ENCODE assay signal across 8 cellular contexts in the genomic region with DNA sequence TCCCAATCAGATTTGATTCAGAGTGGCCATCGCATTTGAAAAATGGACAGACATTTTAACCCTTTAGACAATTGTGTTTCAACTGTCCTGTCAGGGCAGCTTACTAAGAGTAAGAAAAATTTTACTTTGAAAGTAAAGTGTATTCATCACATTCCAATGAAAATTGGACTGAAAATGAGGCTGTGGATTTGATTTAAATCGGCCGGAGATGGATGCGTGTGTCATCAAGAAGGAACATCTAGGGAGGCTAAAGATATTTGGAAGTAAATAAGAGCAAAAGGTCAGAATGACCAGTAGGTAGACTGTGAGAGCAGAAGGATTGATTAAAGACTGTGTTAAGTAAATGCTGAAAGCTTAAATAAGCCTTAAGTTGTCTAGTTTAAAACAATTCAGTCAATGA. TPM values are rescaled to one million over a fixed set of nuclear protein-coding genes. Genes with fewer than 3 reads are reported as not detected.
DNase-seq lines count a peak whose midpoint lies in the region; ATAC-seq and TF ChIP-seq lines count a peak whose summit lies in the region.

No MANE protein-coding gene starts in this region.

- POLR2A ChIA-PET in activated CD4-positive, alpha-beta T cell treated with anti-CD3 and anti-CD28 coated beads for 36 hours (lab: Charles Lee) = no interaction called here

- peak overlapping the region; percentile 80 for H3K4me3 Mint-ChIP-seq in activated CD4-positive, alpha-beta T cell treated with anti-CD3 and anti-CD28 coated beads for 36 hours
- H3K4me3 Mint-ChIP-seq in T-helper 17 cell = peak overlapping the region; percentile 93

- TF ChIP-seq POLR2A in erythroblast (IDR thresholded peaks at IDR 0.05; ENCODE audit: low read length) = no peak

- H3K4me1 Mint-ChIP-seq in activated CD4-positive, alpha-beta T cell treated with anti-CD3 and anti-CD28 coated beads for 36 hours = peaks cover 31% of the 10 kb centered on the region
- H3K4me1 Mint-ChIP-seq in T-helper 17 cell = peaks cover 33% of the 10 kb centered on the region

- H3K9me3 ChIP-seq in T-helper 17 cell (ENCODE audit: control insufficient read depth, low read length, poor library complexity, severe bottlenecking) = peaks cover 5% of the 10 kb centered on the region
- H3K9me3 ChIP-seq in smooth muscle cell (replicated peaks; ENCODE audit: low read depth) = no peaks in the 10 kb centered on the region

- CTCF ChIA-PET in activated CD4-positive, alpha-beta T cell treated with anti-CD3 and anti-CD28 coated beads for 36 hours (lab: Charles Lee) = interaction anchor here (0.6 to 1.1 kb wide), 2 partner anchors 15 to 88 kb away, joined by 3 to 5 read pairs; no protein-coding TSS in a partner anchor

- peak overlapping the region; percentile 25 for H3K27ac Mint-ChIP-seq in activated CD4-positive, alpha-beta T cell treated with anti-CD3 and anti-CD28 coated beads for 36 hours
- H3K27ac Mint-ChIP-seq in T-helper 17 cell = peak overlapping the region; percentile 95

- H4K20me1 ChIP-seq in smooth muscle cell (ENCODE audit: low read depth) = peaks cover 40% of the 10 kb centered on the region

- peak overlapping the region; percentile 76 for H3K4me3 ChIP-seq in smooth muscle cell

- H3K4me2 ChIP-seq in smooth muscle cell = peak overlapping the region; percentile 94

- peaks cover 55% of the 10 kb centered on the region for H3K79me2 ChIP-seq in smooth muscle cell (ENCODE audit: low read depth)

- ATAC-seq in activated CD4-positive, alpha-beta T cell treated with anti-CD3 and anti-CD28 coated beads for 36 hours = no peak
- ATAC-seq in T-helper 17 cell (no peak), HG02870 (IDR thresholded peaks at IDR 0.05; ENCODE audit: unreplicated experiment) (no peak), HG03135 (IDR thresholded peaks at IDR 0.05; ENCODE audit: unreplicated experiment) (no peak)

- H3K36me3 Mint-ChIP-seq in activated CD4-positive, alpha-beta T cell treated with anti-CD3 and anti-CD28 coated beads for 36 hours (ENCODE audit: low read depth) = peaks cover 12% of the 10 kb centered on the region
- H3K36me3 Mint-ChIP-seq in T-helper 17 cell (ENCODE audit: low read depth) = no peaks in the 10 kb centered on the region

- H3K9ac ChIP-seq in smooth muscle cell (ENCODE audit: low read depth) = peak overlapping the region; percentile 16

- H3K9me3 Mint-ChIP-seq in activated CD4-positive, alpha-beta T cell treated with anti-CD3 and anti-CD28 coated beads for 36 hours (ENCODE audit: low read depth) = peaks cover 2% of the 10 kb centered on the region

- DNase-seq in activated CD4-positive, alpha-beta T cell treated with anti-CD3 and anti-CD28 coated beads for 36 hours = no peak
- DNase-seq in activated CD4-positive, alpha-beta T cell treated with anti-CD3 and anti-CD28 coated beads for 4 hours = no peak
- no peak for DNase-seq in T-helper 17 cell
- peak; percentile 8 to 36 for DNase-seq in erythroblast (lab: John Stamatoyannopoulos, UW)
- DNase-seq in smooth muscle cell (lab: John Stamatoyannopoulos, UW; ENCODE audit: unreplicated experiment) = no peak
- no peak for DNase-seq in cerebellar nuclear complex (lab: John Stamatoyannopoulos, UW)

- H3K36me3 ChIP-seq in smooth muscle cell (ENCODE audit: low read depth) = no peaks in the 10 kb centered on the region

- H3F3A ChIP-seq in smooth muscle cell (ENCODE audit: low read depth) = no peaks in the 10 kb centered on the region

- H3K27me3 ChIP-seq in smooth muscle cell (ENCODE audit: low read depth) = no peaks in the 10 kb centered on the region

- H3K27me3 Mint-ChIP-seq in activated CD4-positive, alpha-beta T cell treated with anti-CD3 and anti-CD28 coated beads for 36 hours = no peaks in the 10 kb centered on the region
- H3K27me3 Mint-ChIP-seq in T-helper 17 cell = no peaks in the 10 kb centered on the region

- no peak overlapping the region for H2AFZ ChIP-seq in smooth muscle cell (ENCODE audit: low read depth)

- H3K27ac ChIP-seq in smooth muscle cell (ENCODE audit: low read depth) = no peak overlapping the region

- WGBS in smooth muscle cell (ENCODE audit: low lambda C conversion rate) = 83% methylated on average over 4 of the region's 4 CpGs

- TF ChIP-seq CTCF in smooth muscle cell (IDR thresholded peaks at IDR 0.05; ENCODE audit: borderline replicate concordance, insufficient read depth, poor library complexity, severe bottlenecking) = no peak

- intact Hi-C loops in activated CD4-positive, alpha-beta T cell treated with anti-CD3 and anti-CD28 coated beads for 36 hours (cut with DNase I, micrococcal nuclease) = loop anchor here in 1 of 2 experiments (2.0 to 5.0 kb wide), 3 partner anchors 95 to 301 kb away; a partner anchor contains a TSS

- peaks cover 6% of the 10 kb centered on the region for H3K4me1 ChIP-seq in smooth muscle cell (ENCODE audit: low read depth)

RNA-seq across cellular contexts. Expression of a gene that starts 1.5 kb away (rescaled TPM):
- total RNA-seq in activated CD4-positive, alpha-beta T cell treated with anti-CD3 and anti-CD28 coated beads for 36 hours = 10 to 100 TPM; 29.9 to 50.2 TPM
- 10 to 100 TPM; 33.4 to 33.6 TPM for total RNA-seq in T-helper 17 cell
- total RNA-seq in smooth muscle cell = 24.7 and 25.1 TPM in 2 replicates
- 19.0 and 22.5 TPM in 2 replicates for polyA plus RNA-seq in smooth muscle cell

Comparison
In these comparisons a context has a peak if more than half of its experiments do, and no peak if none do; other contexts are left out.
1. DNase-seq: peak in erythroblast (2 of 2); none in activated CD4-positive, alpha-beta T cell treated with anti-CD3 and anti-CD28 coated beads for 36 hours (single experiment), activated CD4-positive, alpha-beta T cell treated with anti-CD3 and anti-CD28 coated beads for 4 hours (0 of 2), T-helper 17 cell (0 of 3), smooth muscle cell (single experiment) and cerebellar nuclear complex (0 of 2).